Comparison of ENCODE assay signal across 7 cellular contexts in genomic region chr20:31515775-31516107, GRCh38. TPM values are rescaled to one million over a fixed set of nuclear protein-coding genes. Genes with fewer than 3 reads are reported as not detected.
DNase-seq lines count a peak whose midpoint lies in the region; TF ChIP-seq lines count a peak whose summit lies in the region.

No MANE protein-coding gene starts in this region.

- peak; percentile 18 for DNase-seq in GM12864 (ENCODE audit: low read depth)
- no peak for DNase-seq in NT2/D1 (ENCODE audit: low read depth, low spot score)
- no peak for DNase-seq in epithelial cell of prostate (ENCODE audit: low read depth, low spot score)
- DNase-seq in sigmoid colon: no peak
- DNase-seq in NCI-H526 treated with DMSO at 0.1 percent for 48 hours (lab: John Stamatoyannopoulos, UW): no peak
- no peak for DNase-seq in NCI-H1105 (lab: John Stamatoyannopoulos, UW)
- DNase-seq in SK-N-DZ (ENCODE audit: low spot score): no peak

- no peaks in the 10 kb centered on the region for H3K27me3 ChIP-seq in NT2/D1 (ENCODE audit: insufficient read depth, insufficient read length)
- no peaks in the 10 kb centered on the region for H3K27me3 ChIP-seq in sigmoid colon

- 75 to 80% methylated on average over 3 of the region's 3 CpGs for WGBS in sigmoid colon, 2 donors

- peak overlapping the region; percentile 98 for H3K9ac ChIP-seq in NT2/D1 (ENCODE audit: insufficient read length, low read depth)

- intact Hi-C loops in sigmoid colon (cut with DNase I): no loop called here

- TF ChIP-seq CTCF in GM12864 (IDR thresholded peaks at IDR 0.05; ENCODE audit: low read depth, low read length, missing control alignments) (no peak), sigmoid colon (IDR thresholded peaks at IDR 0.05) (no peak)

- no peak for TF ChIP-seq EP300 in sigmoid colon (IDR thresholded peaks at IDR 0.05)

- H3K27ac ChIP-seq in epithelial cell of prostate (peak overlapping the region; percentile 66), sigmoid colon (no peak overlapping the region)

- H3K4me1 ChIP-seq in NT2/D1 (ENCODE audit: insufficient read depth, insufficient read length): peaks cover 7% of the 10 kb centered on the region
- peaks cover 0 to 41% (median 29%) of the 10 kb centered on the region in 4 donors for H3K4me1 ChIP-seq in sigmoid colon

- H3K4me3 ChIP-seq in GM12864 (ENCODE audit: low read depth, low read length) (peak overlapping the region; percentile 83), NT2/D1 (ENCODE audit: insufficient read length, low read depth) (peak overlapping the region; percentile 98), sigmoid colon (peak overlapping the region in 3 of 4 donors; percentile 74 to 85 (median 83))

- no peak for TF ChIP-seq POLR2A in sigmoid colon (IDR thresholded peaks at IDR 0.05)

- no peaks in the 10 kb centered on the region for H3K9me3 ChIP-seq in NT2/D1 (ENCODE audit: insufficient read depth, low read length)
- H3K9me3 ChIP-seq in sigmoid colon: no peaks in the 10 kb centered on the region

- H3K36me3 ChIP-seq in NT2/D1 (ENCODE audit: insufficient read depth, insufficient read length, low read length) (peaks cover 38% of the 10 kb centered on the region), sigmoid colon (peaks cover 0 to 7% (median 0%) of the 10 kb centered on the region in 4 donors)

RNA-seq across cellular contexts. Expression of gene HM13, which starts 1.5 kb away (rescaled TPM):
- 10 to 100 TPM; 34.8 to 64.3 (median 38.4) TPM for total RNA-seq in sigmoid colon
- polyA plus RNA-seq in sigmoid colon: 100 to 1,000 TPM in 2 of 3 donors, 10 to 100 TPM in 1; 62.5 to 304 (median 188) TPM
- 103 TPM in 2 replicates for polyA plus RNA-seq in SK-N-DZ (2014; cell fraction: cytosol; rRNA removed)
- polyA plus RNA-seq in SK-N-DZ (2014; cell fraction: nucleus; rRNA removed): 60.4 and 68.0 TPM in 2 replicates

RNA-seq across cellular contexts. Expression of gene REM1, which starts 40.7 kb away (rescaled TPM):
- 1 to 10 TPM; 3.8 to 9.3 (median 5.5) TPM for total RNA-seq in sigmoid colon
- polyA plus RNA-seq in sigmoid colon: 1 to 10 TPM in 2 of 3 donors, under 1 TPM in 1; 0.46 to 1.2 (median 1.2) TPM
- polyA plus RNA-seq in SK-N-DZ (2014; cell fraction: cytosol; rRNA removed): not detected in 2 replicates
- not detected in 2 replicates for polyA plus RNA-seq in SK-N-DZ (2014; cell fraction: nucleus; rRNA removed)

RNA-seq across cellular contexts. Expression of gene DEFB124, which starts 40.8 kb away (rescaled TPM):
- not detected for total RNA-seq in sigmoid colon
- polyA plus RNA-seq in sigmoid colon: not detected
- polyA plus RNA-seq in SK-N-DZ (2014; cell fraction: cytosol; rRNA removed): not detected in 2 replicates
- polyA plus RNA-seq in SK-N-DZ (2014; cell fraction: nucleus; rRNA removed): not detected in 2 replicates
